Comparison of ENCODE assay signal across 1 cellular context in genomic region chr1:24364605-24364974, GRCh38.
TF ChIP-seq lines count a peak whose summit lies in the region.

No MANE protein-coding gene starts in this region.

TF ChIP-seq in SK-N-SH, 30 proteins besides CTCF, POLR2A, EP300 and RAD21 (continued from another document):
- no peak for TF ChIP-seq ZBTB33 (IDR thresholded peaks at IDR 0.05; ENCODE audit: borderline replicate concordance, low read depth)
- TF ChIP-seq POLR2AphosphoS5 (IDR thresholded peaks at IDR 0.05; ENCODE audit: low read depth, low read length): no peak
- no peak for TF ChIP-seq GATA2 (CRISPR knock-in tag; IDR thresholded peaks at IDR 0.05)
- no peak for TF ChIP-seq CHD2 (IDR thresholded peaks at IDR 0.05; ENCODE audit: low read length, partially characterized antibody)
